1 cellular context compared by ENCODE assay signal in genomic region chr12:113515082-113515856, GRCh38.
TF ChIP-seq lines count a peak whose summit lies in the region.

No MANE protein-coding gene starts in this region.

TF ChIP-seq in neural cell, 6 proteins besides CTCF, POLR2A, EP300 and RAD21:
- TF ChIP-seq SMC3 (conservative IDR thresholded peaks at IDR 0.05; ENCODE audit: poor library complexity) (no peak), EZH2 (IDR thresholded peaks at IDR 0.05; ENCODE audit: borderline replicate concordance, insufficient read depth, low read length, poor library complexity, severe bottlenecking) (no peak), POLR2AphosphoS5 (IDR thresholded peaks at IDR 0.05) (no peak), TAF1 (IDR thresholded peaks at IDR 0.05; ENCODE audit: low read depth) (no peak), REST (IDR thresholded peaks at IDR 0.05; ENCODE audit: borderline replicate concordance) (no peak)
